20 cellular contexts compared by ENCODE assay signal in genomic region chr16:76634847-76635697, GRCh38.
DNase-seq lines count a peak whose midpoint lies in the region; ATAC-seq and TF ChIP-seq lines count a peak whose summit lies in the region.
"Had no signal": no experiment of that assay in that cellular context is flagged by ENCODE, and none has a peak within 500 bp of the region (broad histone marks: within the 10 kb centered on the region; RNA-seq: fewer than 3 reads in every experiment).

No MANE protein-coding gene starts in this region.

- no peaks in the 10 kb centered on the region for H3K36me3 Mint-ChIP-seq in stimulated activated memory B cell treated with anti-CD40 and anti-IgM and Interleukin-4, amounts not matched to agents 10 μg/mL and 1 μg/mL and 100 μg/mL, for 72 hours
- peaks cover 6% of the 10 kb centered on the region for H3K36me3 Mint-ChIP-seq in glutamatergic neuron (ENCODE audit: unreplicated experiment)
- H3K36me3 Mint-ChIP-seq in activated T-cell treated with anti-CD3 and anti-CD28 coated beads, Interleukin-2, amount 50 U/mL, for 72 hours (ENCODE audit: insufficient read depth in 2 of 2), result peaks cover 2% of the 10 kb centered on the region in 2 donors
- H3K36me3 Mint-ChIP-seq: CD4-positive, CD25-positive, alpha-beta regulatory T cell had no signal

- H3K4me1 Mint-ChIP-seq in stimulated activated memory B cell treated with anti-CD40 and anti-IgM and Interleukin-4, amounts not matched to agents 10 μg/mL and 1 μg/mL and 100 μg/mL, for 72 hours, result no peaks in the 10 kb centered on the region
- H3K4me1 Mint-ChIP-seq in glutamatergic neuron (ENCODE audit: low read depth, unreplicated experiment), result no peaks in the 10 kb centered on the region
- H3K4me1 Mint-ChIP-seq in activated T-cell treated with anti-CD3 and anti-CD28 coated beads, Interleukin-2, amount 50 U/mL, for 72 hours (ENCODE audit: low read depth), result no peaks in the 10 kb centered on the region
- H3K4me1 Mint-ChIP-seq: B cell; CD4-positive, CD25-positive, alpha-beta regulatory T cell had no signal

- peak; percentile 49 for DNase-seq in ELF-1 (ENCODE audit: low read depth, low spot score)
- peak; percentile 92 for DNase-seq in Karpas-422
- peak in 1 of 3 donors; percentile 20 for DNase-seq in right lobe of liver
- peak; percentile 59 for DNase-seq in upper lobe of right lung
- no peak for DNase-seq in glutamatergic neuron
- no peak for DNase-seq in activated T-cell treated with anti-CD3 and anti-CD28 coated beads, Interleukin-2, amount 50 U/mL, for 72 hours
- DNase-seq: Calu3; CD4-positive, CD25-positive, alpha-beta regulatory T cell; HFFc6; IMR-90; NCI-H1105 treated with DMSO at 0.1 percent for 48 hours; NCI-H1694 treated with DMSO at 0.1 percent for 48 hours; NCI-H2107; NCI-H226; NCI-H526 treated with DMSO at 0.1 percent for 48 hours; NK-92 treated with Interleukin-12 subunit alpha and Interleukin-12 subunit beta, amount 100 ng/mL, for 24 hours; OCI-M1; RPMI8226 had no signal

- H3K4me3 Mint-ChIP-seq in stimulated activated memory B cell treated with anti-CD40 and anti-IgM and Interleukin-4, amounts not matched to agents 10 μg/mL and 1 μg/mL and 100 μg/mL, for 72 hours, result no peak overlapping the region
- no peak overlapping the region for H3K4me3 Mint-ChIP-seq in glutamatergic neuron (ENCODE audit: unreplicated experiment)
- no peak overlapping the region for H3K4me3 Mint-ChIP-seq in activated T-cell treated with anti-CD3 and anti-CD28 coated beads, Interleukin-2, amount 50 U/mL, for 72 hours
- H3K4me3 Mint-ChIP-seq: B cell, HFFc6 had no signal

- H3K27me3 ChIP-seq in Karpas-422 (ENCODE audit: low read length) (no peaks in the 10 kb centered on the region), right lobe of liver (no peaks in the 10 kb centered on the region), upper lobe of right lung (no peaks in the 10 kb centered on the region)

- H3K9me3 ChIP-seq in Karpas-422 (ENCODE audit: low read length), result no peaks in the 10 kb centered on the region
- H3K9me3 ChIP-seq in right lobe of liver, result no peaks in the 10 kb centered on the region
- H3K9me3 ChIP-seq in upper lobe of right lung, result peaks cover 7% of the 10 kb centered on the region

- H3K9me2 ChIP-seq in Karpas-422 (replicated peaks; ENCODE audit: insufficient read depth, low read length), result no peaks in the 10 kb centered on the region

- H3K79me2 ChIP-seq in Karpas-422 (ENCODE audit: low read length), result peaks cover 5% of the 10 kb centered on the region

- H3K4me3 ChIP-seq in Karpas-422 (ENCODE audit: low read length) (peak overlapping the region; percentile 78), right lobe of liver (no peak overlapping the region), upper lobe of right lung (no peak overlapping the region)

- intact Hi-C loops in right lobe of liver (cut with DNase I), result no loop called here
- intact Hi-C loops in upper lobe of right lung (cut with DNase I), result no loop called here

- H3K36me3 ChIP-seq in Karpas-422 (ENCODE audit: insufficient read depth, low read length) (peaks cover 9% of the 10 kb centered on the region; the same call in 1 of the 2 replicates), right lobe of liver (no peaks in the 10 kb centered on the region), upper lobe of right lung (no peaks in the 10 kb centered on the region)

- H3K9ac ChIP-seq in Karpas-422 (ENCODE audit: low read length), result peak overlapping the region; percentile 81

- no peaks in the 10 kb centered on the region for H4K20me1 ChIP-seq in Karpas-422 (ENCODE audit: insufficient read depth, low read depth, low read length)

- TF ChIP-seq CTCF in right lobe of liver (IDR thresholded peaks at IDR 0.05) (no peak), upper lobe of right lung (IDR thresholded peaks at IDR 0.05) (no peak), glutamatergic neuron (IDR thresholded peaks at IDR 0.05; ENCODE audit: partially characterized antibody, unreplicated experiment) (no peak)

- H3K27ac ChIP-seq in Karpas-422 (ENCODE audit: low read length) (peak overlapping the region; percentile 51; the same call in 1 of the 2 replicates), right lobe of liver (no peak overlapping the region), upper lobe of right lung (no peak overlapping the region)

- no peak overlapping the region for H3K27ac Mint-ChIP-seq in stimulated activated memory B cell treated with anti-CD40 and anti-IgM and Interleukin-4, amounts not matched to agents 10 μg/mL and 1 μg/mL and 100 μg/mL, for 72 hours
- H3K27ac Mint-ChIP-seq in glutamatergic neuron (ENCODE audit: unreplicated experiment), result no peak overlapping the region
- H3K27ac Mint-ChIP-seq in activated T-cell treated with anti-CD3 and anti-CD28 coated beads, Interleukin-2, amount 50 U/mL, for 72 hours, result no peak overlapping the region
- H3K27ac Mint-ChIP-seq: B cell; CD4-positive, CD25-positive, alpha-beta regulatory T cell; HFFc6 had no signal

- peak overlapping the region; percentile 72 for H2AFZ ChIP-seq in Karpas-422 (ENCODE audit: low read length)

- H3K27me3 Mint-ChIP-seq in stimulated activated memory B cell treated with anti-CD40 and anti-IgM and Interleukin-4, amounts not matched to agents 10 μg/mL and 1 μg/mL and 100 μg/mL, for 72 hours, result no peaks in the 10 kb centered on the region
- H3K27me3 Mint-ChIP-seq in glutamatergic neuron (ENCODE audit: unreplicated experiment), result no peaks in the 10 kb centered on the region
- no peaks in the 10 kb centered on the region for H3K27me3 Mint-ChIP-seq in activated T-cell treated with anti-CD3 and anti-CD28 coated beads, Interleukin-2, amount 50 U/mL, for 72 hours (ENCODE audit: low read depth)
- H3K27me3 Mint-ChIP-seq: B cell; CD4-positive, CD25-positive, alpha-beta regulatory T cell had no signal

- TF ChIP-seq POLR2A in right lobe of liver (IDR thresholded peaks at IDR 0.05), result no peak

- H3K4me1 ChIP-seq in Karpas-422 (ENCODE audit: low read length) (peaks cover 13% of the 10 kb centered on the region), right lobe of liver (no peaks in the 10 kb centered on the region), upper lobe of right lung (no peaks in the 10 kb centered on the region)

- H3K9me3 Mint-ChIP-seq in stimulated activated memory B cell treated with anti-CD40 and anti-IgM and Interleukin-4, amounts not matched to agents 10 μg/mL and 1 μg/mL and 100 μg/mL, for 72 hours, result peaks cover 15% of the 10 kb centered on the region
- H3K9me3 Mint-ChIP-seq in glutamatergic neuron (ENCODE audit: unreplicated experiment), result peaks cover 4% of the 10 kb centered on the region
- peaks cover 6 to 12% of the 10 kb centered on the region in 2 donors for H3K9me3 Mint-ChIP-seq in activated T-cell treated with anti-CD3 and anti-CD28 coated beads, Interleukin-2, amount 50 U/mL, for 72 hours

- 86% methylated on average over 10 of the region's 36 CpGs for WGBS in right lobe of liver (ENCODE audit: insufficient coverage, low coverage, low lambda C conversion rate, missing lambda C conversion rate)

- H3K4me2 ChIP-seq in Karpas-422 (ENCODE audit: low read depth, low read length, poor library complexity, severe bottlenecking), result peak overlapping the region; percentile 87

- peak in 3 of 4 donors; percentile 14 to 41 (median 40) for ATAC-seq in right lobe of liver
- ATAC-seq in upper lobe of right lung, result peak; percentile 64
- ATAC-seq in stimulated activated memory B cell treated with anti-CD40 and anti-IgM and Interleukin-4, amounts not matched to agents 10 μg/mL and 1 μg/mL and 100 μg/mL, for 72 hours, result no peak
- no peak for ATAC-seq in activated T-cell treated with anti-CD3 and anti-CD28 coated beads, Interleukin-2, amount 50 U/mL, for 72 hours (replicated peaks in 1 of 2)

Comparison
In these comparisons a context has a peak if more than half of its experiments do, and no peak if none do; other contexts are left out.
1. DNase-seq: peak in ELF-1 (single experiment), Karpas-422 (single experiment) and upper lobe of right lung (single experiment); none in glutamatergic neuron (single experiment) and activated T-cell treated with anti-CD3 and anti-CD28 coated beads, Interleukin-2, amount 50 U/mL, for 72 hours (0 of 2).
2. ATAC-seq: peak in right lobe of liver (3 of 4) and upper lobe of right lung (single experiment); none in stimulated activated memory B cell treated with anti-CD40 and anti-IgM and Interleukin-4, amounts not matched to agents 10 μg/mL and 1 μg/mL and 100 μg/mL, for 72 hours (single experiment) and activated T-cell treated with anti-CD3 and anti-CD28 coated beads, Interleukin-2, amount 50 U/mL, for 72 hours (0 of 2).